ENCODE assay signal across 10 cellular contexts in genomic region chr4:75698963-75699228, GRCh38. TPM values are rescaled to one million over a fixed set of nuclear protein-coding genes. Genes with fewer than 3 reads are reported as not detected.
DNase-seq lines count a peak whose midpoint lies in the region; ATAC-seq and TF ChIP-seq lines count a peak whose summit lies in the region.
"Had no signal": no experiment of that assay in that cellular context is flagged by ENCODE, and none has a peak within 500 bp of the region (broad histone marks: within the 10 kb centered on the region; RNA-seq: fewer than 3 reads in every experiment).

No MANE protein-coding gene starts in this region.

- CTCF ChIA-PET in activated CD8-positive, alpha-beta memory T cell treated with anti-CD3 and anti-CD28 coated beads, Interleukin-2, amount 10 ng/mL, durations not matched to agents 7 days and 5 days (lab: Charles Lee): interaction anchor here (1.0 to 1.7 kb wide), 3 partner anchors 9 to 22 kb away, joined by 3 to 7 read pairs (median 3); no protein-coding TSS in a partner anchor

- H3K4me1 Mint-ChIP-seq in activated CD8-positive, alpha-beta memory T cell treated with anti-CD3 and anti-CD28 coated beads, Interleukin-2, amount 10 ng/mL, durations not matched to agents 7 days and 5 days: peaks cover 29% of the 10 kb centered on the region
- H3K4me1 Mint-ChIP-seq in stimulated activated naive B cell treated with anti-CD40 and anti-IgM and Interleukin-4, amounts not matched to agents 10 μg/mL and 1 μg/mL and 100 μg/mL, for 72 hours: peaks cover 17 to 42% of the 10 kb centered on the region in 2 donors

- H3K36me3 Mint-ChIP-seq in activated CD8-positive, alpha-beta memory T cell treated with anti-CD3 and anti-CD28 coated beads, Interleukin-2, amount 10 ng/mL, durations not matched to agents 7 days and 5 days: peaks cover 11% of the 10 kb centered on the region
- peaks cover 4 to 7% of the 10 kb centered on the region in 2 donors for H3K36me3 Mint-ChIP-seq in stimulated activated naive B cell treated with anti-CD40 and anti-IgM and Interleukin-4, amounts not matched to agents 10 μg/mL and 1 μg/mL and 100 μg/mL, for 72 hours

- H3K27ac Mint-ChIP-seq in activated CD8-positive, alpha-beta memory T cell treated with anti-CD3 and anti-CD28 coated beads, Interleukin-2, amount 10 ng/mL, durations not matched to agents 7 days and 5 days: peak overlapping the region; percentile 82
- H3K27ac Mint-ChIP-seq in stimulated activated naive B cell treated with anti-CD40 and anti-IgM and Interleukin-4, amounts not matched to agents 10 μg/mL and 1 μg/mL and 100 μg/mL, for 72 hours: peak overlapping the region; percentile 94

- H3K9me3 Mint-ChIP-seq in activated CD8-positive, alpha-beta memory T cell treated with anti-CD3 and anti-CD28 coated beads, Interleukin-2, amount 10 ng/mL, durations not matched to agents 7 days and 5 days (ENCODE audit: low read depth): peaks cover 2% of the 10 kb centered on the region
- no peaks in the 10 kb centered on the region for H3K9me3 Mint-ChIP-seq in stimulated activated naive B cell treated with anti-CD40 and anti-IgM and Interleukin-4, amounts not matched to agents 10 μg/mL and 1 μg/mL and 100 μg/mL, for 72 hours

- peaks cover 18% of the 10 kb centered on the region for H3K4me1 ChIP-seq in OCI-LY3 (ENCODE audit: low read length)
- no peaks in the 10 kb centered on the region for H3K4me1 ChIP-seq in SJCRH30

- no peaks in the 10 kb centered on the region for H3K9me3 ChIP-seq in OCI-LY3 (ENCODE audit: insufficient read depth, low read length)
- H3K9me3 ChIP-seq in SJCRH30 (replicated peaks): peaks cover 6% of the 10 kb centered on the region; the same call in 1 of the 2 replicates

- peak overlapping the region; percentile 33; the same call in 1 of the 2 replicates for H3K9ac ChIP-seq in OCI-LY3 (ENCODE audit: low read length)

- ATAC-seq in activated CD8-positive, alpha-beta memory T cell treated with anti-CD3 and anti-CD28 coated beads, Interleukin-2, amount 10 ng/mL, durations not matched to agents 7 days and 5 days: peak; percentile 55
- ATAC-seq in HG02759 (IDR thresholded peaks at IDR 0.05; ENCODE audit: unreplicated experiment): peak; percentile 42
- peak; percentile 20 to 44 for ATAC-seq in stimulated activated naive B cell treated with anti-CD40 and anti-IgM and Interleukin-4, amounts not matched to agents 10 μg/mL and 1 μg/mL and 100 μg/mL, for 72 hours (replicated peaks)

- H4K20me1 ChIP-seq in OCI-LY3 (ENCODE audit: insufficient read depth, low read length): no peaks in the 10 kb centered on the region

- H3K27me3 Mint-ChIP-seq in activated CD8-positive, alpha-beta memory T cell treated with anti-CD3 and anti-CD28 coated beads, Interleukin-2, amount 10 ng/mL, durations not matched to agents 7 days and 5 days: no peaks in the 10 kb centered on the region
- no peaks in the 10 kb centered on the region for H3K27me3 Mint-ChIP-seq in stimulated activated naive B cell treated with anti-CD40 and anti-IgM and Interleukin-4, amounts not matched to agents 10 μg/mL and 1 μg/mL and 100 μg/mL, for 72 hours

- H2AFZ ChIP-seq in OCI-LY3 (ENCODE audit: low read depth, low read length): peak overlapping the region; percentile 69

- TF ChIP-seq CTCF in OCI-LY3 (IDR thresholded peaks at IDR 0.05; ENCODE audit: low read depth, low read length): no peak

- H3K4me3 ChIP-seq in OCI-LY3 (ENCODE audit: low read length) (peak overlapping the region; percentile 20), SJCRH30 (no peak overlapping the region)

- H3K27me3 ChIP-seq in OCI-LY3 (ENCODE audit: low read depth, low read length) (no peaks in the 10 kb centered on the region), SJCRH30 (no peaks in the 10 kb centered on the region)

- H3K4me3 Mint-ChIP-seq in activated CD8-positive, alpha-beta memory T cell treated with anti-CD3 and anti-CD28 coated beads, Interleukin-2, amount 10 ng/mL, durations not matched to agents 7 days and 5 days: peak overlapping the region; percentile 38
- peak overlapping the region; percentile 61 to 67 for H3K4me3 Mint-ChIP-seq in stimulated activated naive B cell treated with anti-CD40 and anti-IgM and Interleukin-4, amounts not matched to agents 10 μg/mL and 1 μg/mL and 100 μg/mL, for 72 hours

- DNase-seq in activated CD8-positive, alpha-beta memory T cell treated with anti-CD3 and anti-CD28 coated beads, Interleukin-2, amount 10 ng/mL, durations not matched to agents 7 days and 5 days: no peak
- DNase-seq in activated CD8-positive, alpha-beta memory T cell treated with anti-CD3 and anti-CD28 coated beads, Interleukin-2, amount 50 U/mL, for 48 hours: no peak
- no peak for DNase-seq in stimulated activated naive B cell treated with anti-CD40 and anti-IgM and Interleukin-4, amounts not matched to agents 10 μg/mL and 1 μg/mL and 100 μg/mL, for 72 hours
- DNase-seq in COR-L47 (lab: John Stamatoyannopoulos, UW) (no peak), NCI-H2171 treated with DMSO at 0.1 percent for 48 hours (lab: John Stamatoyannopoulos, UW) (no peak), SJCRH30 (no peak)
- DNase-seq: ACHN, NCI-H1694 treated with DMSO at 0.1 percent for 48 hours had no signal

- H3K27ac ChIP-seq in OCI-LY3 (ENCODE audit: low read length) (peak overlapping the region; percentile 72), SJCRH30 (no peak overlapping the region)

- peak overlapping the region; percentile 75 for H3K4me2 ChIP-seq in OCI-LY3 (ENCODE audit: low read length)

- H3K79me2 ChIP-seq in OCI-LY3 (ENCODE audit: low read length): no peaks in the 10 kb centered on the region

- H3K36me3 ChIP-seq in OCI-LY3 (replicated peaks; ENCODE audit: low read depth, low read length) (no peaks in the 10 kb centered on the region), SJCRH30 (peaks cover 6% of the 10 kb centered on the region; the same call in 1 of the 2 replicates)

RNA-seq across cellular contexts. Expression of gene USO1, which starts 25.5 kb away (rescaled TPM):
- 10 to 100 TPM; 30.1 to 43.1 TPM for total RNA-seq in activated CD8-positive, alpha-beta memory T cell treated with anti-CD3 and anti-CD28 coated beads, Interleukin-2, amount 10 ng/mL, durations not matched to agents 7 days and 5 days
- total RNA-seq in SJCRH30 (2014; rRNA removed; shearing (Covaris generic)): 91.0 and 94.9 TPM in 2 replicates

RNA-seq across cellular contexts. Expression of gene G3BP2, which starts 25.7 kb away (rescaled TPM):
- 100 to 1,000 TPM; 148 to 230 TPM for total RNA-seq in activated CD8-positive, alpha-beta memory T cell treated with anti-CD3 and anti-CD28 coated beads, Interleukin-2, amount 10 ng/mL, durations not matched to agents 7 days and 5 days
- total RNA-seq in SJCRH30 (2014; rRNA removed; shearing (Covaris generic)): 284 and 301 TPM in 2 replicates
